15 cellular contexts compared by ENCODE assay signal in genomic region chr6:4885534-4885933, GRCh38.
DNase-seq lines count a peak whose midpoint lies in the region; ATAC-seq and TF ChIP-seq lines count a peak whose summit lies in the region.
"Had no signal": no experiment of that assay in that cellular context is flagged by ENCODE, and none has a peak within 500 bp of the region (broad histone marks: within the 10 kb centered on the region; RNA-seq: fewer than 3 reads in every experiment).

No MANE protein-coding gene starts in this region.

- peaks cover 17% of the 10 kb centered on the region for H3K4me1 ChIP-seq in OCI-LY1 (ENCODE audit: insufficient read depth, low read length, severe bottlenecking)
- H3K4me1 ChIP-seq in trophoblast cell (ENCODE audit: control insufficient read depth in 1 of 2, insufficient read depth in 2 of 2, low read length in 2 of 2), result no peaks in the 10 kb centered on the region
- peaks cover 14% of the 10 kb centered on the region for H3K4me1 ChIP-seq in left ventricle myocardium inferior

- H3K4ac ChIP-seq in trophoblast cell (ENCODE audit: low read depth, low read length), result peak overlapping the region; percentile 53

- peaks cover 14% of the 10 kb centered on the region; the same call in 1 of the 2 replicates for H3K79me2 ChIP-seq in OCI-LY1 (ENCODE audit: insufficient read depth, low read length)
- peaks cover 19% of the 10 kb centered on the region for H3K79me2 ChIP-seq in trophoblast cell (ENCODE audit: control insufficient read depth, insufficient read depth, low read length, poor library complexity)

- no peaks in the 10 kb centered on the region for H3F3A ChIP-seq in OCI-LY1 (ENCODE audit: insufficient read depth, low read length)

- H3K9ac ChIP-seq in OCI-LY1 (ENCODE audit: low read length) (no peak overlapping the region), trophoblast cell (ENCODE audit: low read length) (no peak overlapping the region)

- DNase-seq in trophoblast cell (no peak), SHP77 treated with DMSO at 0.1 percent for 48 hours (lab: John Stamatoyannopoulos, UW) (no peak), left ventricle myocardium inferior (no peak)
- DNase-seq: ACHN, Kasumi-1, NCI-H1436, NCI-H226, NCI-H526, SW 1271 had no signal

- H2BK12ac ChIP-seq in trophoblast cell (ENCODE audit: low read length), result no peak overlapping the region

- H3K4me3 ChIP-seq in GM08714 (ENCODE audit: low read length) (peak overlapping the region; percentile 50; the same call in 1 of the 2 replicates), OCI-LY1 (ENCODE audit: low read depth, low read length, poor library complexity, severe bottlenecking) (no peak overlapping the region), trophoblast cell (ENCODE audit: low read depth, low read length) (no peak overlapping the region), left ventricle myocardium inferior (no peak overlapping the region)
- H3K4me3 ChIP-seq: SJSA1 had no signal

- no peak overlapping the region for H2BK5ac ChIP-seq in trophoblast cell (ENCODE audit: low read depth, low read length, poor library complexity)

- H2AFZ ChIP-seq in OCI-LY1 (ENCODE audit: low read length) (no peak overlapping the region), trophoblast cell (ENCODE audit: insufficient read depth, low read length, poor library complexity) (no peak overlapping the region)

- H4K12ac ChIP-seq in trophoblast cell (ENCODE audit: low read depth, low read length), result no peak overlapping the region

- no peaks in the 10 kb centered on the region for H3K27me3 ChIP-seq in OCI-LY1 (ENCODE audit: insufficient read depth, low read length)
- H3K27me3 ChIP-seq in trophoblast cell (ENCODE audit: insufficient read depth, low read length), result no peaks in the 10 kb centered on the region
- H3K27me3 ChIP-seq in left ventricle myocardium inferior (ENCODE audit: low read depth), result no peaks in the 10 kb centered on the region
- H3K27me3 ChIP-seq: SJSA1 had no signal

- WGBS in trophoblast cell (ENCODE audit: extremely low coverage, insufficient coverage, insufficient read length), result no CpG with 5 or more reads among the region's 2 CpGs

- H3K36me3 ChIP-seq in OCI-LY1 (ENCODE audit: insufficient read depth, low read length) (no peaks in the 10 kb centered on the region), trophoblast cell (ENCODE audit: control insufficient read depth in 1 of 2, insufficient read depth in 2 of 2, low read length in 2 of 2) (no peaks in the 10 kb centered on the region), left ventricle myocardium inferior (no peaks in the 10 kb centered on the region)
- H3K36me3 ChIP-seq: SJSA1 had no signal

- H3K27ac ChIP-seq in OCI-LY1 (ENCODE audit: low read depth, low read length, poor library complexity, severe bottlenecking) (peak overlapping the region; percentile 33), trophoblast cell (ENCODE audit: low read depth, low read length) (no peak overlapping the region), left ventricle myocardium inferior (replicated peaks) (no peak overlapping the region)
- H3K27ac ChIP-seq: RWPE1, SJSA1 had no signal

- H3K9me3 ChIP-seq in OCI-LY1 (ENCODE audit: low read length), result peaks cover 2% of the 10 kb centered on the region; the same call in 1 of the 2 replicates
- no peaks in the 10 kb centered on the region for H3K9me3 ChIP-seq in trophoblast cell (ENCODE audit: insufficient read depth, low read depth, low read length)
- peaks cover 6% of the 10 kb centered on the region for H3K9me3 ChIP-seq in left ventricle myocardium inferior (replicated peaks)
- H3K9me3 ChIP-seq: SJSA1 had no signal

- no peak overlapping the region for H3K14ac ChIP-seq in trophoblast cell (ENCODE audit: low read length)

- no peaks in the 10 kb centered on the region for H4K20me1 ChIP-seq in OCI-LY1 (ENCODE audit: insufficient read depth, low read length)

- 0 out of 2 replicates have a peak overlapping the region, but pooled peaks have one; percentile 11 for H3K4me2 ChIP-seq in OCI-LY1 (ENCODE audit: low read length)
- H3K4me2 ChIP-seq in trophoblast cell (ENCODE audit: low read length), result no peak overlapping the region

- ATAC-seq in GM18909 (IDR thresholded peaks at IDR 0.05; ENCODE audit: poor library complexity, unreplicated experiment) (peak; percentile 42), GM18519 (IDR thresholded peaks at IDR 0.05; ENCODE audit: low FRiP score, unreplicated experiment) (no peak)

- no peak overlapping the region for H2BK120ac ChIP-seq in trophoblast cell (ENCODE audit: insufficient read depth, low read length, poor library complexity)

- H3K9me2 ChIP-seq in OCI-LY1 (ENCODE audit: low read depth, low read length), result no peaks in the 10 kb centered on the region

- H2AK5ac ChIP-seq in trophoblast cell (ENCODE audit: low read length), result no peak overlapping the region

- no peak overlapping the region for H3K18ac ChIP-seq in trophoblast cell (ENCODE audit: low read length)

- H3K79me1 ChIP-seq in trophoblast cell (ENCODE audit: low read length), result no peaks in the 10 kb centered on the region

- H4K8ac ChIP-seq in trophoblast cell (ENCODE audit: low read depth, low read length), result no peak overlapping the region

- intact Hi-C loops in left ventricle myocardium inferior (cut with micrococcal nuclease), result no loop called here

- TF ChIP-seq CTCF in OCI-LY1 (IDR thresholded peaks at IDR 0.05; ENCODE audit: low read length) (no peak), left ventricle myocardium inferior (IDR thresholded peaks at IDR 0.05; ENCODE audit: borderline replicate concordance) (no peak)

- H3K23ac ChIP-seq in trophoblast cell (ENCODE audit: low read length), result no peak overlapping the region

- H4K91ac ChIP-seq in trophoblast cell (ENCODE audit: low read depth, low read length), result no peak overlapping the region
